Comparison of ENCODE assay signal across 2 cellular contexts in genomic region chr15:75367406-75367912, GRCh38.
TF ChIP-seq lines count a peak whose summit lies in the region.

No MANE protein-coding gene starts in this region.

TF ChIP-seq in SK-N-SH, 30 proteins besides CTCF, POLR2A, EP300 and RAD21 (continued from another document):
- TF ChIP-seq GATA2 (CRISPR knock-in tag; IDR thresholded peaks at IDR 0.05) (no peak), TEAD4 (IDR thresholded peaks at IDR 0.05; ENCODE audit: borderline replicate concordance, insufficient read depth) (no peak), POLR2AphosphoS5 (IDR thresholded peaks at IDR 0.05; ENCODE audit: low read depth, low read length) (no peak), SMC3 (IDR thresholded peaks at IDR 0.05; ENCODE audit: low read depth, low read length) (no peak), SIN3A (IDR thresholded peaks at IDR 0.05; ENCODE audit: borderline replicate concordance, low read depth, low read length) (no peak), GABPA (IDR thresholded peaks at IDR 0.05; ENCODE audit: low read depth) (no peak), FOSL2 (IDR thresholded peaks at IDR 0.05; ENCODE audit: borderline replicate concordance, low read depth) (no peak), TCF12 (IDR thresholded peaks at IDR 0.05) (no peak)

TF ChIP-seq in SK-N-SH treated with all-trans-retinoic acid at 6 μM for 48 hours, 23 proteins besides CTCF, POLR2A, EP300 and RAD21 (continued from another document):
- TF ChIP-seq CSRNP3 (CRISPR knock-in tag; IDR thresholded peaks at IDR 0.05), result no peak
- TF ChIP-seq, protein P1, sequence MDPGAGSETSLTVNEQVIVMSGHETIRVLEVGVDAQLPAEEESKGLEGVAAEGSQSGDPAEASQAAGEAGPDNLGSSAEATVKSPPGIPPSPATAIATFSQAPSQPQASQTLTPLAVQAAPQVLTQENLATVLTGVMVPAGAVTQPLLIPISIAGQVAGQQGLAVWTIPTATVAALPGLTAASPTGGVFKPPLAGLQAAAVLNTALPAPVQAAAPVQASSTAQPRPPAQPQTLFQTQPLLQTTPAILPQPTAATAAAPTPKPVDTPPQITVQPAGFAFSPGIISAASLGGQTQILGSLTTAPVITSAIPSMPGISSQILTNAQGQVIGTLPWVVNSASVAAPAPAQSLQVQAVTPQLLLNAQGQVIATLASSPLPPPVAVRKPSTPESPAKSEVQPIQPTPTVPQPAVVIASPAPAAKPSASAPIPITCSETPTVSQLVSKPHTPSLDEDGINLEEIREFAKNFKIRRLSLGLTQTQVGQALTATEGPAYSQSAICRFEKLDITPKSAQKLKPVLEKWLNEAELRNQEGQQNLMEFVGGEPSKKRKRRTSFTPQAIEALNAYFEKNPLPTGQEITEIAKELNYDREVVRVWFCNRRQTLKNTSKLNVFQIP (CRISPR knock-in tag; IDR thresholded peaks at IDR 0.05; ENCODE audit: borderline replicate concordance, low read depth), result no peak
